8 cellular contexts compared by ENCODE assay signal in the genomic region with DNA sequence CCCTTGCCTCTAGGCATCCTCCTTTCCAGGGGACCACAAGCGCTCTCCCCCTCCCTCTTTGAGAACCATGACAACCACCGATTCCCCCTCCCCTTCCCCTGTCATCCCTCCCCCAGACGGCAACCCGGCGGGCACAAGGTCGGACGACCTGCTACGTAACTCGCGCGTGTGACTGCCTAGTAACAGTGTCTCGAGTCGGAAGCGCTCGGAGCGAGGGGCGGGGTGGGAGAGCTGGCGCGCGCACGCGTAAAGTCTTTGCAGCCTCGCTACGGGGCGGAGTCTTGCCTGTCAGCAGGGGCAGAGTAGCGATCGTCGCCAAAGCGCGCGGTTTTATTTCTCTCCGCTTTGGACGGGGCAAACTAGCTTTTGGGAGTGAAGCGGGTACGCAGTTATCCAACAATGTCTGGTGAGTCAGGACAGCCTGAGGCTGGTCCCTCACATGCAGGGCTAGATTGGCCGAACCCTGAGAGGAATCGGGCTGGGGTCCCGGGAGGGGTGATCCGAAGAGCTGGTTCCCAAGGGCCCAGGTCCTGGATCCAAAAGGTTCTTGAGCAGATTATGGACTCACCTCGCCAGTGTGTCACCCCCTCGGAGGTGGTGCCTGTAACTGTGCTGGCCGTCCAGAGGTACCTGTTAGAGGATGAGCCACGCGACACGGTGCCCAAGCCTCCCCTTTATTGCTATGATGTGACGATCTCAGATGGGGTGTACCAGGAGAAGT.
DNase-seq lines count a peak whose midpoint lies in the region; ATAC-seq and TF ChIP-seq lines count a peak whose summit lies in the region.

TSS of gene RADX (plus strand) at position 297 of the 721 bp plus-strand sequence. CDS start at position 400, 103 bp downstream.

- H3K27ac ChIP-seq in RWPE2 (ENCODE audit: poor library complexity, severe bottlenecking) (no peak within 1 kb of the TSS), substantia nigra (ENCODE audit: low read depth, low read length, poor library complexity, severe bottlenecking) (peak within 1 kb of the TSS; percentile 45)

- H3K36me3 ChIP-seq in RWPE2 (ENCODE audit: low read depth): no peaks in the 10 kb centered on the region

- no peaks in the 10 kb centered on the region for H3K4me1 ChIP-seq in RWPE2 (ENCODE audit: insufficient read depth, poor library complexity, severe bottlenecking)

- TF ChIP-seq CTCF in RWPE2 (IDR thresholded peaks at IDR 0.05; ENCODE audit: poor library complexity, severe bottlenecking): no peak

- no peaks in the 10 kb centered on the region for H3K9me3 ChIP-seq in RWPE2 (ENCODE audit: severe bottlenecking)

- ATAC-seq in GM19468 (IDR thresholded peaks at IDR 0.05; ENCODE audit: extremely low read depth, unreplicated experiment) (peak; percentile 92), RWPE2 (ENCODE audit: low read depth) (peak; percentile 87)

- H3K4me3 ChIP-seq in RWPE2 (ENCODE audit: severe bottlenecking): peak within 1 kb of the TSS; percentile 38

- DNase-seq in COLO829 (ENCODE audit: low spot score) (peak; percentile 63), HK-2 (ENCODE audit: unreplicated experiment) (peak; percentile 72), RWPE2 (ENCODE audit: low spot score) (peak; percentile 60), globus pallidus (ENCODE audit: low spot score) (peak; percentile 80), nucleus accumbens (lab: John Stamatoyannopoulos, UW) (peak; percentile 5 to 90 (median 75)), substantia nigra (lab: John Stamatoyannopoulos, UW) (peak; percentile 3 to 87 (median 58))
- peak; percentile 49 to 79 (median 62) for DNase-seq in activated naive CD4-positive, alpha-beta T cell (lab: John Stamatoyannopoulos, UW)

- H3K27me3 ChIP-seq in RWPE2 (ENCODE audit: insufficient read depth, poor library complexity, severe bottlenecking): no peaks in the 10 kb centered on the region
